In genomic region chr9:120587357-120587756, GRCh38 we compare ENCODE assay signal across 21 cellular contexts. TPM values are rescaled to one million over a fixed set of nuclear protein-coding genes. Genes with fewer than 3 reads are reported as not detected.
DNase-seq lines count a peak whose midpoint lies in the region; ATAC-seq, FAIRE-seq and TF ChIP-seq lines count a peak whose summit lies in the region.
"Had no signal": no experiment of that assay in that cellular context is flagged by ENCODE, and none has a peak within 500 bp of the region (broad histone marks: within the 10 kb centered on the region; RNA-seq: fewer than 3 reads in every experiment).

No MANE protein-coding gene starts in this region.

- H3K27ac Mint-ChIP-seq in activated naive CD4-positive, alpha-beta T cell treated with anti-CD3 and anti-CD28 coated beads, Interleukin-2, amount 10 ng/mL, durations not matched to agents 7 days and 5 days, result no peak overlapping the region
- H3K27ac Mint-ChIP-seq: activated CD4-positive, alpha-beta T cell treated with anti-CD3 and anti-CD28 coated beads, Interleukin-2, amount 10 ng/mL, durations not matched to agents 24 days and 14 days; activated naive CD8-positive, alpha-beta T cell treated with anti-CD3 and anti-CD28 coated beads for 36 hours; CD8-positive, alpha-beta T cell; stimulated activated naive CD8-positive, alpha-beta T cell treated with anti-CD3 and anti-CD28 coated beads, Interleukin-15, Interleukin-2, amounts not matched to agents 100 ng/mL and 50 ng/mL, for 24 hours had no signal

- no peak for DNase-seq in GM12891 (ENCODE audit: insufficient read length, low spot score)
- DNase-seq in MV-4-11 (lab: John Stamatoyannopoulos, UW), result peak; percentile 44
- peak; percentile 7 for DNase-seq in OCI-M1 (lab: John Stamatoyannopoulos, UW)
- DNase-seq in medulla oblongata (ENCODE audit: extremely low spot score), result peak; percentile 43
- DNase-seq in effector CD8-positive, alpha-beta T cell (lab: John Stamatoyannopoulos, UW), result no peak
- no peak for DNase-seq in activated naive CD4-positive, alpha-beta T cell treated with anti-CD3 and anti-CD28 coated beads, Interleukin-2, amount 10 ng/mL, durations not matched to agents 7 days and 5 days
- DNase-seq in activated effector memory CD4-positive, alpha-beta T cell treated with anti-CD3 and anti-CD28 coated beads, Interleukin-2, amount 50 U/mL, for 16 hours, result no peak
- DNase-seq: activated CD4-positive, alpha-beta T cell treated with anti-CD3 and anti-CD28 coated beads, Interleukin-2, amount 10 ng/mL, durations not matched to agents 24 days and 14 days; activated naive CD8-positive, alpha-beta T cell treated with anti-CD3 and anti-CD28 coated beads for 36 hours; brain microvascular endothelial cell; CD8-positive, alpha-beta T cell; HCEC 1CT; head of caudate nucleus; NCI-H446; Right ventricle myocardium superior; stimulated activated CD4-positive, alpha-beta T cell treated with anti-CD3 and anti-CD28 coated beads, Interleukin-4, amount 100 ng/mL, for 24 hours; transverse colon had no signal

- H3K4me1 Mint-ChIP-seq in activated naive CD4-positive, alpha-beta T cell treated with anti-CD3 and anti-CD28 coated beads, Interleukin-2, amount 10 ng/mL, durations not matched to agents 7 days and 5 days, result peaks cover 18% of the 10 kb centered on the region

- H3K9me3 Mint-ChIP-seq in activated naive CD4-positive, alpha-beta T cell treated with anti-CD3 and anti-CD28 coated beads, Interleukin-2, amount 10 ng/mL, durations not matched to agents 7 days and 5 days, result no peaks in the 10 kb centered on the region
- H3K9me3 Mint-ChIP-seq: activated CD4-positive, alpha-beta T cell treated with anti-CD3 and anti-CD28 coated beads, Interleukin-2, amount 10 ng/mL, durations not matched to agents 24 days and 14 days; activated naive CD8-positive, alpha-beta T cell treated with anti-CD3 and anti-CD28 coated beads for 36 hours; CD8-positive, alpha-beta T cell; stimulated activated naive CD8-positive, alpha-beta T cell treated with anti-CD3 and anti-CD28 coated beads, Interleukin-15, Interleukin-2, amounts not matched to agents 100 ng/mL and 50 ng/mL, for 24 hours had no signal

- no peaks in the 10 kb centered on the region for H3K36me3 Mint-ChIP-seq in activated naive CD4-positive, alpha-beta T cell treated with anti-CD3 and anti-CD28 coated beads, Interleukin-2, amount 10 ng/mL, durations not matched to agents 7 days and 5 days
- H3K36me3 Mint-ChIP-seq: activated naive CD8-positive, alpha-beta T cell treated with anti-CD3 and anti-CD28 coated beads for 36 hours; CD8-positive, alpha-beta T cell had no signal

- peak; percentile 45 for FAIRE-seq in GM12891 (lab: Jason Lieb, UNC)
- FAIRE-seq: HTR-8/SVneo had no signal

- H3K27me3 Mint-ChIP-seq in activated naive CD4-positive, alpha-beta T cell treated with anti-CD3 and anti-CD28 coated beads, Interleukin-2, amount 10 ng/mL, durations not matched to agents 7 days and 5 days, result peaks cover 23% of the 10 kb centered on the region
- H3K27me3 Mint-ChIP-seq: activated naive CD8-positive, alpha-beta T cell treated with anti-CD3 and anti-CD28 coated beads for 36 hours; stimulated activated naive CD8-positive, alpha-beta T cell treated with anti-CD3 and anti-CD28 coated beads, Interleukin-15, Interleukin-2, amounts not matched to agents 100 ng/mL and 50 ng/mL, for 24 hours had no signal

- CTCF ChIA-PET in activated naive CD4-positive, alpha-beta T cell treated with anti-CD3 and anti-CD28 coated beads, Interleukin-2, amount 10 ng/mL, durations not matched to agents 7 days and 5 days (lab: Charles Lee), result interaction anchor here (1.0 kb wide), 1 partner anchor 22 kb away, joined by 3 read pairs; no protein-coding TSS in a partner anchor

- no peak for TF ChIP-seq POLR2A in GM12891 (IDR thresholded peaks at IDR 0.05; ENCODE audit: low read depth, low read length)

- no peak overlapping the region for H3K4me3 Mint-ChIP-seq in activated naive CD4-positive, alpha-beta T cell treated with anti-CD3 and anti-CD28 coated beads, Interleukin-2, amount 10 ng/mL, durations not matched to agents 7 days and 5 days
- H3K4me3 Mint-ChIP-seq: activated CD4-positive, alpha-beta T cell treated with anti-CD3 and anti-CD28 coated beads, Interleukin-2, amount 10 ng/mL, durations not matched to agents 24 days and 14 days; activated naive CD8-positive, alpha-beta T cell treated with anti-CD3 and anti-CD28 coated beads for 36 hours; CD8-positive, alpha-beta T cell; stimulated activated naive CD8-positive, alpha-beta T cell treated with anti-CD3 and anti-CD28 coated beads, Interleukin-15, Interleukin-2, amounts not matched to agents 100 ng/mL and 50 ng/mL, for 24 hours had no signal

- ATAC-seq in GM18907 (IDR thresholded peaks at IDR 0.05; ENCODE audit: unreplicated experiment), result no peak
- ATAC-seq: CD8-positive, alpha-beta T cell; left lobe of liver had no signal

TF ChIP-seq in GM12891, 5 proteins besides CTCF, POLR2A, EP300 and RAD21:
- TF ChIP-seq POLR2AphosphoS5 (IDR thresholded peaks at IDR 0.05; ENCODE audit: low read depth, low read length) (no peak), POU2F2 (IDR thresholded peaks at IDR 0.05; ENCODE audit: low read depth, low read length) (no peak), TAF1 (IDR thresholded peaks at IDR 0.05; ENCODE audit: low read depth, low read length) (no peak), SPI1 (IDR thresholded peaks at IDR 0.05; ENCODE audit: low read depth, low read length) (no peak), PAX5 (IDR thresholded peaks at IDR 0.05; ENCODE audit: insufficient read depth, low read length, severe bottlenecking) (no peak)

RNA-seq across cellular contexts. Expression of gene CDK5RAP2, which starts 7.4 kb away (rescaled TPM):
- polyA plus RNA-seq in GM12891 (2012; ENCODE audit: low read depth, missing spikeins), result 23.4 TPM

Comparison
In these comparisons a context has a peak if more than half of its experiments do, and no peak if none do; other contexts are left out.
1. DNase-seq: peak in MV-4-11 (single experiment), OCI-M1 (single experiment) and medulla oblongata (single experiment); none in GM12891 (single experiment), effector CD8-positive, alpha-beta T cell (single experiment), activated naive CD4-positive, alpha-beta T cell treated with anti-CD3 and anti-CD28 coated beads, Interleukin-2, amount 10 ng/mL, durations not matched to agents 7 days and 5 days (single experiment) and activated effector memory CD4-positive, alpha-beta T cell treated with anti-CD3 and anti-CD28 coated beads, Interleukin-2, amount 50 U/mL, for 16 hours (single experiment).